6 cellular contexts compared by ENCODE assay signal in the genomic region with DNA sequence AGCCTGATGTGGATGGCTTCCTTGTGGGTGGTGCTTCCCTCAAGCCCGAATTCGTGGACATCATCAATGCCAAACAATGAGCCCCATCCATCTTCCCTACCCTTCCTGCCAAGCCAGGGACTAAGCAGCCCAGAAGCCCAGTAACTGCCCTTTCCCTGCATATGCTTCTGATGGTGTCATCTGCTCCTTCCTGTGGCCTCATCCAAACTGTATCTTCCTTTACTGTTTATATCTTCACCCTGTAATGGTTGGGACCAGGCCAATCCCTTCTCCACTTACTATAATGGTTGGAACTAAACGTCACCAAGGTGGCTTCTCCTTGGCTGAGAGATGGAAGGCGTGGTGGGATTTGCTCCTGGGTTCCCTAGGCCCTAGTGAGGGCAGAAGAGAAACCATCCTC. TPM values are rescaled to one million over a fixed set of nuclear protein-coding genes. Genes with fewer than 3 reads are reported as not detected.
DNase-seq lines count a peak whose midpoint lies in the region; ATAC-seq and TF ChIP-seq lines count a peak whose summit lies in the region.
"Not testable (repeated sequence)": the region's sequence is repeated elsewhere in the genome, so short reads cannot be mapped to it uniquely, and the experiment has no call there.

No MANE protein-coding gene starts in this region.

- peaks cover 43% of the 10 kb centered on the region for H3K79me2 ChIP-seq in fibroblast of lung (ENCODE audit: control insufficient read depth, insufficient read depth, low read length)
- H3K79me2 ChIP-seq in osteoblast (ENCODE audit: insufficient read depth, low read length), result peaks cover 56% of the 10 kb centered on the region

- TF ChIP-seq CTCF in fibroblast of lung (conservative IDR thresholded peaks at IDR 0.05 in 1 of 2, IDR thresholded peaks at IDR 0.05 in 1 of 2; ENCODE audit: low read depth in 1 of 2, low read length in 2 of 2); osteoblast (IDR thresholded peaks at IDR 0.05; ENCODE audit: extremely low read depth, low read depth, low read length): not testable (repeated sequence)

- not testable (repeated sequence) for H3K4me2 ChIP-seq in fibroblast of lung (ENCODE audit: extremely low read depth, insufficient read depth, low read length); osteoblast (ENCODE audit: insufficient read depth, low read length)

- POLR2A ChIA-PET in CD4-positive, alpha-beta memory T cell (lab: Charles Lee; ENCODE audit: partially characterized antibody), result interaction anchor here (0.6 to 11.0 kb wide), 10 partner anchors 16 to 181 kb away, joined by 3 to 270 read pairs (median 16); partner anchors contain the start of genes C12orf57, CDCA3, ENO2 and RNU7-1

- H3K27me3 Mint-ChIP-seq in CD4-positive, alpha-beta memory T cell; activated CD4-positive, alpha-beta T cell treated with anti-CD3 and anti-CD28 coated beads, Interleukin-2, amount 10 ng/mL, durations not matched to agents 24 days and 14 days; activated naive CD8-positive, alpha-beta T cell treated with anti-CD3 and anti-CD28 coated beads, Interleukin-2, amount 50 U/mL, for 24 hours: not testable (repeated sequence)

- H3K4me3 Mint-ChIP-seq in CD4-positive, alpha-beta memory T cell, result peak overlapping the region in 2 of 8 donors; percentile 54 to 71
- peak overlapping the region; percentile 89 for H3K4me3 Mint-ChIP-seq in activated CD4-positive, alpha-beta T cell treated with anti-CD3 and anti-CD28 coated beads, Interleukin-2, amount 10 ng/mL, durations not matched to agents 24 days and 14 days
- H3K4me3 Mint-ChIP-seq in activated naive CD8-positive, alpha-beta T cell treated with anti-CD3 and anti-CD28 coated beads, Interleukin-2, amount 50 U/mL, for 24 hours, result peak overlapping the region; percentile 94

- peaks cover 17% of the 10 kb centered on the region for H3K36me3 ChIP-seq in CD4-positive, alpha-beta memory T cell (ENCODE audit: insufficient read depth, low read length)
- H3K36me3 ChIP-seq in fibroblast of lung (ENCODE audit: control insufficient read depth, insufficient read depth, low read length), result peaks cover 22% of the 10 kb centered on the region
- H3K36me3 ChIP-seq in osteoblast (ENCODE audit: insufficient read depth, low read length), result peaks cover 30% of the 10 kb centered on the region

- ATAC-seq in activated naive CD8-positive, alpha-beta T cell treated with anti-CD3 and anti-CD28 coated beads, Interleukin-2, amount 50 U/mL, for 24 hours, result not testable (repeated sequence)

- peak overlapping the region in 6 of 7 donors; percentile 35 to 92 (median 72) for H3K27ac Mint-ChIP-seq in CD4-positive, alpha-beta memory T cell
- peak overlapping the region; percentile 93 for H3K27ac Mint-ChIP-seq in activated CD4-positive, alpha-beta T cell treated with anti-CD3 and anti-CD28 coated beads, Interleukin-2, amount 10 ng/mL, durations not matched to agents 24 days and 14 days
- H3K27ac Mint-ChIP-seq in activated naive CD8-positive, alpha-beta T cell treated with anti-CD3 and anti-CD28 coated beads, Interleukin-2, amount 50 U/mL, for 24 hours, result peak overlapping the region; percentile 86

- peaks cover 7 to 58% of the 10 kb centered on the region in 2 donors for H3K36me3 Mint-ChIP-seq in CD4-positive, alpha-beta memory T cell
- H3K36me3 Mint-ChIP-seq in activated CD4-positive, alpha-beta T cell treated with anti-CD3 and anti-CD28 coated beads, Interleukin-2, amount 10 ng/mL, durations not matched to agents 24 days and 14 days (ENCODE audit: low read depth), result peaks cover 64% of the 10 kb centered on the region
- peaks cover 60% of the 10 kb centered on the region for H3K36me3 Mint-ChIP-seq in activated naive CD8-positive, alpha-beta T cell treated with anti-CD3 and anti-CD28 coated beads, Interleukin-2, amount 50 U/mL, for 24 hours (ENCODE audit: low read depth)

- peaks cover 38 to 77% (median 58%) of the 10 kb centered on the region in 4 donors for H3K4me1 Mint-ChIP-seq in CD4-positive, alpha-beta memory T cell
- peaks cover 57% of the 10 kb centered on the region for H3K4me1 Mint-ChIP-seq in activated CD4-positive, alpha-beta T cell treated with anti-CD3 and anti-CD28 coated beads, Interleukin-2, amount 10 ng/mL, durations not matched to agents 24 days and 14 days
- H3K4me1 Mint-ChIP-seq in activated naive CD8-positive, alpha-beta T cell treated with anti-CD3 and anti-CD28 coated beads, Interleukin-2, amount 50 U/mL, for 24 hours, result peaks cover 71% of the 10 kb centered on the region

- H3K27me3 ChIP-seq in CD4-positive, alpha-beta memory T cell (ENCODE audit: insufficient read depth, low read length); fibroblast of lung (ENCODE audit: control insufficient read depth, insufficient read depth, low read length); osteoblast (ENCODE audit: insufficient read depth, low read length): not testable (repeated sequence)

- H3K27ac ChIP-seq in CD4-positive, alpha-beta memory T cell (ENCODE audit: low read depth, low read length), result peak overlapping the region; percentile 42
- H3K27ac ChIP-seq in fibroblast of lung (ENCODE audit: insufficient read depth, low read length) (peak overlapping the region; percentile 65), osteoblast (ENCODE audit: low read depth, low read length) (peak overlapping the region; percentile 19)

- H3K4me1 ChIP-seq in CD4-positive, alpha-beta memory T cell (ENCODE audit: insufficient read depth, low read length), result peaks cover 57% of the 10 kb centered on the region
- H3K4me1 ChIP-seq in fibroblast of lung (ENCODE audit: control insufficient read depth, extremely low read depth, insufficient read depth, low read length) (peaks cover 31% of the 10 kb centered on the region), osteoblast (ENCODE audit: insufficient read depth, low read length) (peaks cover 45% of the 10 kb centered on the region)

- not testable (repeated sequence) for H2AFZ ChIP-seq in fibroblast of lung (ENCODE audit: low read length); osteoblast (ENCODE audit: low read length)

- intact Hi-C loops in CD4-positive, alpha-beta memory T cell (cut with micrococcal nuclease), result not testable (repeated sequence)
- intact Hi-C loops in activated CD4-positive, alpha-beta T cell treated with anti-CD3 and anti-CD28 coated beads, Interleukin-2, amount 10 ng/mL, durations not matched to agents 24 days and 14 days (cut with micrococcal nuclease), result loop anchor here (5.0 kb wide), 3 partner anchors 67 to 263 kb away; partner anchors contain the start of genes CHD4 and LPCAT3

- DNase-seq in CD4-positive, alpha-beta memory T cell; activated CD4-positive, alpha-beta T cell treated with anti-CD3 and anti-CD28 coated beads, Interleukin-2, amount 10 ng/mL, durations not matched to agents 24 days and 14 days; activated naive CD8-positive, alpha-beta T cell treated with anti-CD3 and anti-CD28 coated beads, Interleukin-2, amount 50 U/mL, for 24 hours; fibroblast of lung (ENCODE audit: low read depth in 2 of 2); osteoblast (ENCODE audit: insufficient read length, low spot score, missing footprints): not testable (repeated sequence)
- DNase-seq in M059J (ENCODE audit: low read depth), result peak; percentile 21

- CTCF ChIA-PET in CD4-positive, alpha-beta memory T cell (lab: Charles Lee; ENCODE audit: partially characterized antibody), result interaction anchor here (0.6 to 9.2 kb wide), 22 partner anchors 8 to 266 kb away, joined by 3 to 151 read pairs (median 7); partner anchors contain the start of genes C12orf57, C1RL, CDCA3 and LRRC23

- H3K9me3 Mint-ChIP-seq in CD4-positive, alpha-beta memory T cell; activated CD4-positive, alpha-beta T cell treated with anti-CD3 and anti-CD28 coated beads, Interleukin-2, amount 10 ng/mL, durations not matched to agents 24 days and 14 days; activated naive CD8-positive, alpha-beta T cell treated with anti-CD3 and anti-CD28 coated beads, Interleukin-2, amount 50 U/mL, for 24 hours: not testable (repeated sequence)

- H3K9me3 ChIP-seq in CD4-positive, alpha-beta memory T cell (ENCODE audit: control insufficient read depth in 1 of 2, low read length in 2 of 2); fibroblast of lung (ENCODE audit: control insufficient read depth, insufficient read depth, low read depth, low read length); osteoblast (ENCODE audit: low read depth, low read length): not testable (repeated sequence)

- not testable (repeated sequence) for H3K4me3 ChIP-seq in CD4-positive, alpha-beta memory T cell (ENCODE audit: low read length in 2 of 2); fibroblast of lung (replicated peaks in 1 of 4; ENCODE audit: control extremely low read depth in 1 of 4, insufficient read depth in 1 of 4, low read depth in 3 of 4, low read length in 4 of 4); osteoblast (ENCODE audit: insufficient read depth, low read length)

- H4K20me1 ChIP-seq in fibroblast of lung (ENCODE audit: control insufficient read depth, extremely low read depth, insufficient read depth, low read length), result not testable (repeated sequence)
- H4K20me1 ChIP-seq in osteoblast (ENCODE audit: insufficient read depth, low read length), result peaks cover 42% of the 10 kb centered on the region

- H3K9ac ChIP-seq in fibroblast of lung (ENCODE audit: insufficient read depth, low read length), result not testable (repeated sequence)

RNA-seq across cellular contexts. Expression of gene SPSB2, which starts 2.8 kb away (rescaled TPM):
- 10 to 100 TPM; 19.8 to 21.9 TPM for total RNA-seq in CD4-positive, alpha-beta memory T cell
- 10 to 100 TPM; 16.6 to 25.5 TPM for polyA plus RNA-seq in CD4-positive, alpha-beta memory T cell
- total RNA-seq in M059J (2014; rRNA removed; shearing (Covaris generic)), result 6.1 and 7.7 TPM in 2 replicates
- 3.4 TPM in 2 replicates for total RNA-seq in activated CD4-positive, alpha-beta T cell treated with anti-CD3 and anti-CD28 coated beads, Interleukin-2, amount 10 ng/mL, durations not matched to agents 24 days and 14 days
- total RNA-seq in fibroblast of lung, result 12.7 and 12.8 TPM in 2 replicates
- polyA plus RNA-seq in fibroblast of lung, result 1.8 and 2.5 TPM in 2 replicates
- 4.1 and 5.5 TPM in 2 replicates for polyA plus RNA-seq in fibroblast of lung (2012)
- 1.9 and 2.1 TPM in 2 replicates for polyA minus RNA-seq in fibroblast of lung (ENCODE audit: low replicate concordance)
- 11.5 and 11.9 TPM in 2 replicates for total RNA-seq in osteoblast

RNA-seq across cellular contexts. Expression of gene TPI1, which starts 3.0 kb away (rescaled TPM):
- 100 to 1,000 TPM; 155 to 164 TPM for total RNA-seq in CD4-positive, alpha-beta memory T cell
- polyA plus RNA-seq in CD4-positive, alpha-beta memory T cell, result 100 to 1,000 TPM; 572 to 777 TPM
- total RNA-seq in M059J (2014; rRNA removed; shearing (Covaris generic)), result 1,942 and 2,129 TPM in 2 replicates
- total RNA-seq in activated CD4-positive, alpha-beta T cell treated with anti-CD3 and anti-CD28 coated beads, Interleukin-2, amount 10 ng/mL, durations not matched to agents 24 days and 14 days, result 1,614 and 1,630 TPM in 2 replicates
- 906 and 934 TPM in 2 replicates for total RNA-seq in fibroblast of lung
- 1,617 and 1,654 TPM in 2 replicates for polyA plus RNA-seq in fibroblast of lung
- 1,159 and 1,236 TPM in 2 replicates for polyA plus RNA-seq in fibroblast of lung (2012)
- 2,894 and 3,203 TPM in 2 replicates for polyA minus RNA-seq in fibroblast of lung (ENCODE audit: low replicate concordance)
- total RNA-seq in osteoblast, result 385 and 553 TPM in 2 replicates

RNA-seq across cellular contexts. Expression of gene USP5, which starts 18.4 kb away (rescaled TPM):
- 10 to 100 TPM; 65.2 to 69.3 TPM for total RNA-seq in CD4-positive, alpha-beta memory T cell
- polyA plus RNA-seq in CD4-positive, alpha-beta memory T cell, result 10 to 100 TPM; 53.9 to 73.0 TPM
- total RNA-seq in M059J (2014; rRNA removed; shearing (Covaris generic)), result 47.3 and 79.3 TPM in 2 replicates
- total RNA-seq in activated CD4-positive, alpha-beta T cell treated with anti-CD3 and anti-CD28 coated beads, Interleukin-2, amount 10 ng/mL, durations not matched to agents 24 days and 14 days, result 121 TPM in 2 replicates
- total RNA-seq in fibroblast of lung (53.4 and 69.9 TPM in 2 replicates), osteoblast (65.7 and 77.1 TPM in 2 replicates)
- polyA plus RNA-seq in fibroblast of lung, result 42.2 and 66.3 TPM in 2 replicates
- 58.3 and 91.9 TPM in 2 replicates for polyA plus RNA-seq in fibroblast of lung (2012)
- 168 and 268 TPM in 2 replicates for polyA minus RNA-seq in fibroblast of lung (ENCODE audit: low replicate concordance)

RNA-seq across cellular contexts. Expression of gene CDCA3, which starts 19.2 kb away (rescaled TPM):
- 1 to 10 TPM; 1.3 to 2.0 TPM for total RNA-seq in CD4-positive, alpha-beta memory T cell
- under 1 TPM; 0.09 to 0.39 TPM for polyA plus RNA-seq in CD4-positive, alpha-beta memory T cell
- total RNA-seq in M059J (2014; rRNA removed; shearing (Covaris generic)), result 123 and 126 TPM in 2 replicates
- total RNA-seq in activated CD4-positive, alpha-beta T cell treated with anti-CD3 and anti-CD28 coated beads, Interleukin-2, amount 10 ng/mL, durations not matched to agents 24 days and 14 days, result 32.6 and 33.7 TPM in 2 replicates
- total RNA-seq in fibroblast of lung, result 1.5 and 9.1 TPM in 2 replicates
- 9.4 and 56.9 TPM in 2 replicates for polyA plus RNA-seq in fibroblast of lung
- polyA plus RNA-seq in fibroblast of lung (2012), result 9.4 and 53.2 TPM in 2 replicates
- polyA minus RNA-seq in fibroblast of lung (ENCODE audit: low replicate concordance), result 11.3 and 34.7 TPM in 2 replicates
- total RNA-seq in osteoblast, result 4.0 and 5.0 TPM in 2 replicates

RNA-seq across cellular contexts. Expression of gene GNB3, which starts 29.6 kb away (rescaled TPM):
- 1 to 10 TPM; 5.1 to 5.2 TPM for total RNA-seq in CD4-positive, alpha-beta memory T cell
- polyA plus RNA-seq in CD4-positive, alpha-beta memory T cell, result not detected
- total RNA-seq in M059J (2014; rRNA removed; shearing (Covaris generic)), result 0.57 TPM in 1 of 2 replicates, not detected in the other
- 1.6 and 1.7 TPM in 2 replicates for total RNA-seq in activated CD4-positive, alpha-beta T cell treated with anti-CD3 and anti-CD28 coated beads, Interleukin-2, amount 10 ng/mL, durations not matched to agents 24 days and 14 days
- total RNA-seq in fibroblast of lung, result 1.3 and 1.7 TPM in 2 replicates
- polyA plus RNA-seq in fibroblast of lung, result 2.7 and 3.7 TPM in 2 replicates
- 2.7 and 3.8 TPM in 2 replicates for polyA plus RNA-seq in fibroblast of lung (2012)
- polyA minus RNA-seq in fibroblast of lung (ENCODE audit: low replicate concordance), result 0.63 and 3.9 TPM in 2 replicates
- total RNA-seq in osteoblast, result 1.4 and 2.7 TPM in 2 replicates
